25 cellular contexts compared by ENCODE assay signal in the genomic region with DNA sequence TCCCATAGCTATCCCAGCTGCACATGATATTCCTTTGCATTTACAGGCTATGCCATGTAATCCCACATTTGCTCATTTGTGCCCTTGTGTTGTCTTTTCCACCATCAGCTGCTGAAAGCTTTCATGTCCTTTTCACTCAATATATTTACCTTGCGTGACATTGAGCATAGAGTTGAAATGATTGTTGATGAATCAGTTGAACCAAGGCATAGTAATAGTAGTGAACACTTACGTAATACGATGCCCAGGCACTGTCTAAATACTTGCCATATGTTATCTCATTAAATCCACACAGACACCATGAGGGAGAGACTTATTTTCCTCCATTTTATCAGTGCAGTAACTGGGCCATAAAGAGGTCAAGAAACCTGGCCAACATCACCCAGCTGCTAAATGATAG. TPM values are rescaled to one million over a fixed set of nuclear protein-coding genes. Genes with fewer than 3 reads are reported as not detected.
DNase-seq lines count a peak whose midpoint lies in the region; ATAC-seq and TF ChIP-seq lines count a peak whose summit lies in the region.
"Had no signal": no experiment of that assay in that cellular context is flagged by ENCODE, and none has a peak within 500 bp of the region (broad histone marks: within the 10 kb centered on the region; RNA-seq: fewer than 3 reads in every experiment).

No MANE protein-coding gene starts in this region.

- DNase-seq in GM23248 (peak; percentile 3), NCI-H2171 (lab: John Stamatoyannopoulos, UW) (peak; percentile 18), amniotic epithelial cell (ENCODE audit: low read depth) (peak; percentile 11), nephron progenitor cell (no peak), mucosa of gallbladder (ENCODE audit: low spot score) (no peak), RWPE1 (ENCODE audit: low spot score) (no peak)
- DNase-seq: ACHN; activated CD8-positive, alpha-beta T cell treated with anti-CD3 and anti-CD28 coated beads for 36 hours; aorta; DMS53; glutamatergic neuron; HCEC 1CT; KG1; naive thymus-derived CD8-positive, alpha-beta T cell; NCI-H1436 treated with DMSO at 0.1 percent for 48 hours had no signal

- H3K4me1 ChIP-seq in GM23248 (ENCODE audit: insufficient read depth), result peaks cover 14% of the 10 kb centered on the region

- no peaks in the 10 kb centered on the region for H3K27me3 Mint-ChIP-seq in nephron progenitor cell (ENCODE audit: low read depth, poor library complexity)
- H3K27me3 Mint-ChIP-seq: activated CD8-positive, alpha-beta T cell treated with anti-CD3 and anti-CD28 coated beads for 36 hours; dendritic cell treated with granulocyte-macrophage colony-stimulating factor and Interleukin-4, amounts not matched to agents 40 ng/mL and 50 ng/mL, for 4 days; naive thymus-derived CD8-positive, alpha-beta T cell had no signal

- H3K9ac ChIP-seq in GM23248, result no peak overlapping the region

- ATAC-seq in GM21360 (IDR thresholded peaks at IDR 0.05; ENCODE audit: unreplicated experiment) (no peak), GM21825 (IDR thresholded peaks at IDR 0.05; ENCODE audit: unreplicated experiment) (no peak)
- ATAC-seq: activated CD8-positive, alpha-beta T cell treated with anti-CD3 and anti-CD28 coated beads for 36 hours; activated naive CD4-positive, alpha-beta T cell treated with anti-CD3 and anti-CD28 coated beads, Interleukin-2, amount 50 U/mL, for 72 hours; naive thymus-derived CD8-positive, alpha-beta T cell had no signal

- TF ChIP-seq CTCF in nephron progenitor cell (IDR thresholded peaks at IDR 0.05) (no peak), RWPE1 (conservative IDR thresholded peaks at IDR 0.05; ENCODE audit: low read depth) (no peak)

- H3K4me3 Mint-ChIP-seq in nephron progenitor cell, result no peak overlapping the region
- H3K4me3 Mint-ChIP-seq: activated CD8-positive, alpha-beta T cell treated with anti-CD3 and anti-CD28 coated beads for 36 hours; dendritic cell treated with granulocyte-macrophage colony-stimulating factor and Interleukin-4, amounts not matched to agents 40 ng/mL and 50 ng/mL, for 4 days; mesothelial cell of epicardium; naive thymus-derived CD8-positive, alpha-beta T cell; T-helper 1 cell treated with Interleukin-12 subunit alpha and Interleukin-12 subunit beta and Interleukin-4 antibody, amounts not matched to agents 30 μg/mL and 1 μg/mL, for 36 hours had no signal

- no peaks in the 10 kb centered on the region for H3K9me2 ChIP-seq in GM23248 (ENCODE audit: insufficient read depth)

- in situ Hi-C loops in GM23248 (cut with MboI), result no loop called here

- peaks cover 6% of the 10 kb centered on the region; the same call in 1 of the 2 replicates for H3K36me3 ChIP-seq in GM23248 (ENCODE audit: low read depth)

- no peak overlapping the region for H3K27ac ChIP-seq in GM23248
- no peak overlapping the region for H3K27ac ChIP-seq in RWPE1
- H3K27ac ChIP-seq: SK-N-MC, tibial nerve had no signal

- H3K79me2 ChIP-seq in GM23248 (ENCODE audit: insufficient read depth), result peaks cover 17% of the 10 kb centered on the region; the same call in 1 of the 2 replicates

- no peaks in the 10 kb centered on the region for H3K9me3 Mint-ChIP-seq in nephron progenitor cell
- H3K9me3 Mint-ChIP-seq: activated CD8-positive, alpha-beta T cell treated with anti-CD3 and anti-CD28 coated beads for 36 hours; activated naive CD4-positive, alpha-beta T cell treated with anti-CD3 and anti-CD28 coated beads, Interleukin-2, amount 50 U/mL, for 72 hours; activated T-helper 2 cell treated with anti-CD3 and anti-CD28 coated beads, Interferon-gamma antibody, Interleukin-2, Interleukin-4, amounts not matched to agents 10 μg/mL and 5 μg/mL and 100 μg/mL, durations not matched to agents 14 hours and 24 hours and 36 hours; dendritic cell treated with granulocyte-macrophage colony-stimulating factor and Interleukin-4, amounts not matched to agents 40 ng/mL and 50 ng/mL, for 4 days; mesothelial cell of epicardium; naive thymus-derived CD8-positive, alpha-beta T cell; T-helper 1 cell treated with Interleukin-12 subunit alpha and Interleukin-12 subunit beta and Interleukin-4 antibody, amounts not matched to agents 30 μg/mL and 1 μg/mL, for 36 hours had no signal

- no peaks in the 10 kb centered on the region for H3K27me3 ChIP-seq in GM23248 (replicated peaks; ENCODE audit: insufficient read depth)
- H3K27me3 ChIP-seq: tibial nerve had no signal

- no peaks in the 10 kb centered on the region for H3K4me1 Mint-ChIP-seq in nephron progenitor cell

- H3K27ac Mint-ChIP-seq in nephron progenitor cell, result peak overlapping the region; percentile 41
- H3K27ac Mint-ChIP-seq: activated CD8-positive, alpha-beta T cell treated with anti-CD3 and anti-CD28 coated beads for 36 hours; activated naive CD4-positive, alpha-beta T cell treated with anti-CD3 and anti-CD28 coated beads, Interleukin-2, amount 50 U/mL, for 72 hours; activated T-helper 2 cell treated with anti-CD3 and anti-CD28 coated beads, Interferon-gamma antibody, Interleukin-2, Interleukin-4, amounts not matched to agents 10 μg/mL and 5 μg/mL and 100 μg/mL, durations not matched to agents 14 hours and 24 hours and 36 hours; dendritic cell treated with granulocyte-macrophage colony-stimulating factor and Interleukin-4, amounts not matched to agents 40 ng/mL and 50 ng/mL, for 4 days; mesothelial cell of epicardium; T-helper 1 cell treated with Interleukin-12 subunit alpha and Interleukin-12 subunit beta and Interleukin-4 antibody, amounts not matched to agents 30 μg/mL and 1 μg/mL, for 36 hours had no signal

- CTCF ChIA-PET in RWPE1 (lab: Yijun Ruan, JAX), result interaction anchor here (0.6 kb wide), 1 partner anchor 198 kb away, joined by 4 read pairs; no protein-coding TSS in a partner anchor

- H3K9me3 ChIP-seq in GM23248 (ENCODE audit: low read depth), result no peaks in the 10 kb centered on the region
- H3K9me3 ChIP-seq: tibial nerve had no signal

- peaks cover 7% of the 10 kb centered on the region; the same call in 1 of the 2 replicates for H3F3A ChIP-seq in GM23248 (ENCODE audit: insufficient read depth)

- no peaks in the 10 kb centered on the region for H4K20me1 ChIP-seq in GM23248 (ENCODE audit: insufficient read depth)

- H2AFZ ChIP-seq in GM23248, result no peak overlapping the region

- POLR2A ChIA-PET in RWPE1 (lab: Yijun Ruan, JAX; ENCODE audit: low non-redundant PET), result no interaction called here

- H3K4me3 ChIP-seq in GM23248, result no peak overlapping the region
- H3K4me3 ChIP-seq: SK-N-MC, smooth muscle cell, tibial nerve had no signal

- H3K4me2 ChIP-seq in GM23248 (ENCODE audit: unreplicated experiment), result no peak overlapping the region
- H3K4me2 ChIP-seq: smooth muscle cell had no signal

- 96 to 98% methylated on average over 3 of the region's 3 CpGs for WGBS in GM23248 (ENCODE audit: low coverage in 1 of 2, low lambda C conversion rate in 2 of 2, missing lambda C conversion rate in 2 of 2), 2 experiments

- peaks cover 14% of the 10 kb centered on the region for H3K36me3 Mint-ChIP-seq in nephron progenitor cell (ENCODE audit: low read depth)

RNA-seq across cellular contexts. Expression of gene RNF8, which starts 13.1 kb away (rescaled TPM):
- 21.6 and 34.2 TPM in 2 replicates for total RNA-seq in GM23248 (2014; rRNA removed; shearing (Covaris generic))
- 19.3 and 19.7 TPM in 2 replicates for polyA plus RNA-seq in GM23248 (2016; fragmentation: Nextera tagmentation; extraction: Ambion mirVana)
- total RNA-seq in mucosa of gallbladder, result 17.7 TPM

Comparison
In these comparisons a context has a peak if more than half of its experiments do, and no peak if none do; other contexts are left out.
1. DNase-seq: peak in GM23248 (single experiment), NCI-H2171 (single experiment) and amniotic epithelial cell (single experiment); none in nephron progenitor cell (single experiment), mucosa of gallbladder (single experiment) and RWPE1 (single experiment).